ENCODE assay signal across 8 cellular contexts in genomic region chr12:106247731-106248176, GRCh38. TPM values are rescaled to one million over a fixed set of nuclear protein-coding genes. Genes with fewer than 3 reads are reported as not detected.
DNase-seq lines count a peak whose midpoint lies in the region; ATAC-seq and TF ChIP-seq lines count a peak whose summit lies in the region.

Gene CKAP4, minus strand, starts transcription at chr12:106248020. Its CDS starts 169 bp downstream, at chr12:106247851.

- no peak within 1 kb of the TSS for H3K23ac ChIP-seq in trophoblast cell (ENCODE audit: low read length)

- no peaks in the 10 kb centered on the region for H3K9me2 ChIP-seq in SK-N-SH

- H2AFZ ChIP-seq in SK-N-SH (ENCODE audit: low read depth) (peak within 1 kb of the TSS; percentile 72), trophoblast cell (ENCODE audit: insufficient read depth, low read length, poor library complexity) (peak within 1 kb of the TSS; percentile 77)

- CTCF ChIA-PET in SK-N-SH (lab: Yijun Ruan, JAX): interaction anchor here (1.2 to 1.5 kb wide), 2 partner anchors 21 kb away, joined by 5 to 6 read pairs; no protein-coding TSS in a partner anchor

- H3K9ac ChIP-seq in HUES48 (ENCODE audit: low read depth, low read length) (peak within 1 kb of the TSS; percentile 86), SK-N-SH (peak within 1 kb of the TSS; percentile 99), trophoblast cell (ENCODE audit: low read length) (peak within 1 kb of the TSS; percentile 91)

- H2AK5ac ChIP-seq in trophoblast cell (ENCODE audit: low read length): peak within 1 kb of the TSS; percentile 96

- H3K4ac ChIP-seq in trophoblast cell (ENCODE audit: low read depth, low read length): peak within 1 kb of the TSS; percentile 93

- H3K79me2 ChIP-seq in SK-N-SH (ENCODE audit: insufficient read depth) (peaks cover 45% of the 10 kb centered on the region), trophoblast cell (ENCODE audit: control insufficient read depth, insufficient read depth, low read length, poor library complexity) (peaks cover 16% of the 10 kb centered on the region)

- H3K36me3 ChIP-seq in HUES48 (ENCODE audit: control insufficient read depth, insufficient read depth, low read length): peaks cover 16% of the 10 kb centered on the region
- H3K36me3 ChIP-seq in SK-N-SH (replicated peaks in 1 of 2; ENCODE audit: control insufficient read depth in 1 of 2, insufficient read depth in 2 of 2, low read length in 1 of 2): peaks cover 13 to 16% of the 10 kb centered on the region in 2 experiments
- peaks cover 0 to 17% (median 4%) of the 10 kb centered on the region in 9 donors for H3K36me3 ChIP-seq in heart right ventricle
- H3K36me3 ChIP-seq in trophoblast cell (ENCODE audit: control insufficient read depth in 1 of 2, insufficient read depth in 2 of 2, low read length in 2 of 2): peaks cover 5 to 8% of the 10 kb centered on the region in 2 experiments

- peaks cover 19% of the 10 kb centered on the region for H3K79me1 ChIP-seq in trophoblast cell (ENCODE audit: low read length)

- peak; percentile 49 for ATAC-seq in GM19463 (IDR thresholded peaks at IDR 0.05; ENCODE audit: unreplicated experiment)
- peak; percentile 76 to 92 (median 84) for ATAC-seq in heart right ventricle

- H3F3A ChIP-seq in SK-N-SH (replicated peaks; ENCODE audit: insufficient read depth): peaks cover 13% of the 10 kb centered on the region

- H4K12ac ChIP-seq in trophoblast cell (ENCODE audit: low read depth, low read length): peak within 1 kb of the TSS; percentile 79

- intact Hi-C loops in heart right ventricle (cut with DNase I): loop anchor here in 8 of 10 donors (2.0 to 10.0 kb wide), 5 partner anchors 35 to 95 kb away; partner anchors contain the start of gene TCP11L2 (in 8 of the 8)

- no peak for TF ChIP-seq CTCF in SK-N-SH (IDR thresholded peaks at IDR 0.05)
- no peak for TF ChIP-seq CTCF in heart right ventricle (IDR thresholded peaks at IDR 0.05)

- H3K4me3 ChIP-seq in HUES48 (ENCODE audit: low read depth, low read length) (peak within 1 kb of the TSS; percentile 89), SK-N-SH (ENCODE audit: low read depth in 2 of 2, low read length in 1 of 2) (peak within 1 kb of the TSS; percentile 90 to 98), heart right ventricle (peak within 1 kb of the TSS; percentile 67 to 98 (median 89)), trophoblast cell (ENCODE audit: low read depth, low read length) (peak within 1 kb of the TSS; percentile 85)

- peak within 1 kb of the TSS; percentile 45 for H2BK12ac ChIP-seq in trophoblast cell (ENCODE audit: low read length)

- peak within 1 kb of the TSS; percentile 71 for H2BK5ac ChIP-seq in trophoblast cell (ENCODE audit: low read depth, low read length, poor library complexity)

- no peaks in the 10 kb centered on the region for H3K27me3 ChIP-seq in HUES48 (ENCODE audit: control insufficient read depth, insufficient read depth, low read length)
- H3K27me3 ChIP-seq in SK-N-SH (ENCODE audit: insufficient read depth): no peaks in the 10 kb centered on the region
- H3K27me3 ChIP-seq in heart right ventricle: no peaks in the 10 kb centered on the region
- H3K27me3 ChIP-seq in trophoblast cell (ENCODE audit: insufficient read depth, low read length): no peaks in the 10 kb centered on the region

- H4K8ac ChIP-seq in trophoblast cell (ENCODE audit: low read depth, low read length): peak within 1 kb of the TSS; percentile 89

- peak within 1 kb of the TSS; percentile 80 for H2BK120ac ChIP-seq in trophoblast cell (ENCODE audit: insufficient read depth, low read length, poor library complexity)

- H4K20me1 ChIP-seq in SK-N-SH (ENCODE audit: insufficient read depth): peaks cover 34% of the 10 kb centered on the region

- DNase-seq in COR-L47 (lab: John Stamatoyannopoulos, UW): peak; percentile 78
- DNase-seq in SK-N-SH: peak; percentile 95
- DNase-seq in amniotic epithelial cell (ENCODE audit: low read depth): peak; percentile 78
- peak; percentile 77 to 86 for DNase-seq in heart right ventricle
- DNase-seq in trophoblast cell: peak; percentile 60 to 78
- DNase-seq in DMS114 treated with DMSO at 0.1 percent for 48 hours (lab: John Stamatoyannopoulos, UW; ENCODE audit: unreplicated experiment): no peak

- H3K4me2 ChIP-seq in SK-N-SH (peak within 1 kb of the TSS; percentile 96), trophoblast cell (ENCODE audit: low read length) (peak within 1 kb of the TSS; percentile 90)

- H3K27ac ChIP-seq in HUES48 (ENCODE audit: low read depth, low read length) (peak within 1 kb of the TSS; percentile 69), SK-N-SH (ENCODE audit: low read depth in 2 of 2, low read length in 1 of 2) (peak within 1 kb of the TSS; percentile 83 to 92), heart right ventricle (peak within 1 kb of the TSS; percentile 97 to 100 (median 99)), trophoblast cell (ENCODE audit: low read depth, low read length) (peak within 1 kb of the TSS; percentile 84)

- H3K14ac ChIP-seq in trophoblast cell (ENCODE audit: low read length): peak within 1 kb of the TSS; percentile 99

- peak within 1 kb of the TSS; percentile 91 for H4K91ac ChIP-seq in trophoblast cell (ENCODE audit: low read depth, low read length)

- POLR2A ChIA-PET in SK-N-SH (lab: Yijun Ruan, JAX): interaction anchor here (0.6 to 1.3 kb wide), 2 partner anchors 11 to 110 kb away, joined by 4 to 5 read pairs; partner anchors contain the start of gene POLR3B

- H3K4me1 ChIP-seq in HUES48 (ENCODE audit: control insufficient read depth, insufficient read depth, low read length) (peaks cover 9% of the 10 kb centered on the region), SK-N-SH (ENCODE audit: control insufficient read depth in 1 of 2, insufficient read depth in 2 of 2, low read depth in 1 of 2, low read length in 1 of 2) (peaks cover 14% of the 10 kb centered on the region in 2 experiments; a peak in 3 of 4 replicates), heart right ventricle (peaks cover 14 to 61% (median 48%) of the 10 kb centered on the region in 9 donors), trophoblast cell (ENCODE audit: control insufficient read depth in 1 of 2, insufficient read depth in 2 of 2, low read length in 2 of 2) (peaks cover 4 to 17% of the 10 kb centered on the region in 2 experiments)

- 3% methylated on average over 15 of the region's 75 CpGs for WGBS in SK-N-SH (ENCODE audit: low lambda C conversion rate)
- WGBS in heart right ventricle, 2 donors: 0 to 1% methylated on average over 36 to 75 of the region's 75 CpGs
- no CpG with 5 or more reads among the region's 75 CpGs for WGBS in trophoblast cell (ENCODE audit: extremely low coverage, insufficient coverage, insufficient read length)

- peak within 1 kb of the TSS; percentile 90 for H3K18ac ChIP-seq in trophoblast cell (ENCODE audit: low read length)

- TF ChIP-seq RAD21 in SK-N-SH (IDR thresholded peaks at IDR 0.05; ENCODE audit: low read length): no peak

- TF ChIP-seq EP300 in SK-N-SH (IDR thresholded peaks at IDR 0.05; ENCODE audit: borderline replicate concordance in 1 of 2, low read depth in 1 of 2, low read length in 1 of 2): no peak

- no peaks in the 10 kb centered on the region for H3K9me3 ChIP-seq in HUES48 (ENCODE audit: control insufficient read depth, insufficient read depth, low read length)
- H3K9me3 ChIP-seq in SK-N-SH: no peaks in the 10 kb centered on the region
- H3K9me3 ChIP-seq in heart right ventricle: no peaks in the 10 kb centered on the region
- H3K9me3 ChIP-seq in trophoblast cell (ENCODE audit: insufficient read depth, low read depth, low read length): no peaks in the 10 kb centered on the region

TF ChIP-seq in SK-N-SH, 30 proteins besides CTCF, POLR2A, EP300 and RAD21:
- peak; percentile 42; the same call in 1 of the 2 replicates for TF ChIP-seq MXI1 (IDR thresholded peaks at IDR 0.05; ENCODE audit: low read depth, low read length)
- no peak for TF ChIP-seq POLR2AphosphoS5 (IDR thresholded peaks at IDR 0.05; ENCODE audit: low read depth, low read length)
- peak; percentile 54; the same call in 1 of the 2 replicates for TF ChIP-seq MAX (IDR thresholded peaks at IDR 0.05; ENCODE audit: low read depth)

RNA-seq across cellular contexts. Expression of gene CKAP4, which starts in this region (rescaled TPM):
- polyA plus RNA-seq in SK-N-SH (2012; rRNA removed) (112 and 113 TPM in 2 replicates), heart right ventricle (10 to 100 TPM; 12.9 to 40.1 TPM)
- 120 and 133 TPM in 2 replicates for polyA plus RNA-seq in SK-N-SH (2012; cell fraction: cytosol; rRNA removed)
- 79.8 and 105 TPM in 2 replicates for polyA plus RNA-seq in SK-N-SH (2012; cell fraction: nucleus; rRNA removed)
- total RNA-seq in heart right ventricle: 10 to 100 TPM; 38.5 to 63.2 (median 47.9) TPM
- 145 and 150 TPM in 2 replicates for polyA plus RNA-seq in trophoblast cell (2013)
